16 cellular contexts compared by ENCODE assay signal in genomic region chr9:70263421-70263820, GRCh38. TPM values are rescaled to one million over a fixed set of nuclear protein-coding genes. Genes with fewer than 3 reads are reported as not detected.
DNase-seq lines count a peak whose midpoint lies in the region; ATAC-seq and TF ChIP-seq lines count a peak whose summit lies in the region.
"Had no signal": no experiment of that assay in that cellular context is flagged by ENCODE, and none has a peak within 500 bp of the region (broad histone marks: within the 10 kb centered on the region; RNA-seq: fewer than 3 reads in every experiment).

No MANE protein-coding gene starts in this region.

- peak overlapping the region; percentile 89 for H3K4me2 ChIP-seq in smooth muscle cell

- TF ChIP-seq CTCF in heart left ventricle (IDR thresholded peaks at IDR 0.05) (no peak), smooth muscle cell (IDR thresholded peaks at IDR 0.05; ENCODE audit: borderline replicate concordance, insufficient read depth, poor library complexity, severe bottlenecking) (no peak)

- H3K36me3 ChIP-seq in heart left ventricle (peaks cover 0 to 61% (median 46%) of the 10 kb centered on the region in 9 donors), smooth muscle cell (ENCODE audit: low read depth) (peaks cover 29% of the 10 kb centered on the region)

- 47 to 58% (median 53%) methylated on average over 1 of the region's 1 CpG for WGBS in heart left ventricle, 4 donors
- WGBS in smooth muscle cell (ENCODE audit: low lambda C conversion rate): 4% methylated on average over 1 of the region's 1 CpG

- H4K20me1 ChIP-seq in smooth muscle cell (ENCODE audit: low read depth): peaks cover 95% of the 10 kb centered on the region

- H3K27me3 ChIP-seq in heart left ventricle (no peaks in the 10 kb centered on the region), smooth muscle cell (ENCODE audit: low read depth) (no peaks in the 10 kb centered on the region)
- H3K27me3 ChIP-seq: transverse colon had no signal

- peaks cover 93% of the 10 kb centered on the region for H3K36me3 Mint-ChIP-seq in activated T-helper 17 cell treated with anti-CD3 and anti-CD28 coated beads, Interleukin-2, amount 50 U/mL, for 72 hours (ENCODE audit: low read depth)

- H3K27me3 Mint-ChIP-seq in activated T-helper 17 cell treated with anti-CD3 and anti-CD28 coated beads, Interleukin-2, amount 50 U/mL, for 72 hours: no peaks in the 10 kb centered on the region

- no peak for TF ChIP-seq POLR2A in heart left ventricle (IDR thresholded peaks at IDR 0.05)

- peaks cover 96% of the 10 kb centered on the region for H3K79me2 ChIP-seq in smooth muscle cell (ENCODE audit: low read depth)

- H3K9me3 ChIP-seq in heart left ventricle (no peaks in the 10 kb centered on the region), smooth muscle cell (replicated peaks; ENCODE audit: low read depth) (no peaks in the 10 kb centered on the region)
- H3K9me3 ChIP-seq: transverse colon had no signal

- peak overlapping the region; percentile 48 for H3K9ac ChIP-seq in smooth muscle cell (ENCODE audit: low read depth)

- no peaks in the 10 kb centered on the region for H3F3A ChIP-seq in smooth muscle cell (ENCODE audit: low read depth)

- peaks cover 38% of the 10 kb centered on the region for H3K4me1 Mint-ChIP-seq in activated T-helper 17 cell treated with anti-CD3 and anti-CD28 coated beads, Interleukin-2, amount 50 U/mL, for 72 hours

- H3K27ac Mint-ChIP-seq in activated T-helper 17 cell treated with anti-CD3 and anti-CD28 coated beads, Interleukin-2, amount 50 U/mL, for 72 hours: no peak overlapping the region

- DNase-seq in heart left ventricle (no peak), Right ventricle myocardium superior (no peak), foreskin melanocyte (peak; percentile 17), smooth muscle cell (lab: John Stamatoyannopoulos, UW; ENCODE audit: unreplicated experiment) (no peak), GM03348 (ENCODE audit: low spot score) (no peak), HUDEP-2 (lab: John Stamatoyannopoulos, UW; ENCODE audit: unreplicated experiment in 76 of 76) (no peak)
- DNase-seq: activated T-cell treated with anti-CD3 and anti-CD28 coated beads for 4 hours; amygdala; effector memory CD4-positive, alpha-beta T cell; mesendoderm; NCI-H1417 treated with DMSO at 0.1 percent for 48 hours; NCI-H446 treated with DMSO at 0.1 percent for 48 hours; occipital lobe; transverse colon had no signal

- H3K4me1 ChIP-seq in heart left ventricle (peaks cover 0 to 56% (median 40%) of the 10 kb centered on the region in 12 donors), smooth muscle cell (ENCODE audit: low read depth) (peaks cover 42% of the 10 kb centered on the region)

- H3K9me3 Mint-ChIP-seq in activated T-helper 17 cell treated with anti-CD3 and anti-CD28 coated beads, Interleukin-2, amount 50 U/mL, for 72 hours: no peaks in the 10 kb centered on the region

- peak overlapping the region in 10 of 12 donors; percentile 10 to 60 (median 46) for H3K27ac ChIP-seq in heart left ventricle
- H3K27ac ChIP-seq in smooth muscle cell (ENCODE audit: low read depth): peak overlapping the region; percentile 100

- intact Hi-C loops in heart left ventricle (cut with DNase I) (loop anchor here in 3 of 10 donors (5.0 to 10.0 kb wide), 3 partner anchors 151 to 509 kb away; partner anchors contain the start of gene KLF9 (in 2 of the 3)), Right ventricle myocardium superior (cut with DNase I) (no loop called here)

- H3K4me3 ChIP-seq in heart left ventricle (no peak overlapping the region), smooth muscle cell (peak overlapping the region; percentile 32)
- H3K4me3 ChIP-seq: transverse colon had no signal

- ATAC-seq in heart left ventricle: peak; percentile 45 to 56 (median 48)
- ATAC-seq in Right ventricle myocardium superior (ENCODE audit: poor library complexity): no peak
- no peak for ATAC-seq in activated T-helper 17 cell treated with anti-CD3 and anti-CD28 coated beads, Interleukin-2, amount 50 U/mL, for 72 hours (replicated peaks)
- no peak for ATAC-seq in HG02840 (IDR thresholded peaks at IDR 0.05; ENCODE audit: low FRiP score, unreplicated experiment)

- peak overlapping the region; percentile 85 for H3K4me3 Mint-ChIP-seq in activated T-helper 17 cell treated with anti-CD3 and anti-CD28 coated beads, Interleukin-2, amount 50 U/mL, for 72 hours

- H2AFZ ChIP-seq in smooth muscle cell (ENCODE audit: low read depth): no peak overlapping the region

RNA-seq across cellular contexts. Expression of gene SMC5, which starts 4.6 kb away (rescaled TPM):
- total RNA-seq in heart left ventricle: 10 to 100 TPM in 7 of 9 donors, 1 to 10 TPM in 2; 8.4 to 14.6 (median 11.4) TPM
- 10 to 100 TPM in 1 of 2 donors, 1 to 10 TPM in 1; 6.8 to 11.0 TPM for polyA plus RNA-seq in heart left ventricle
- total RNA-seq in Right ventricle myocardium superior: 10.0 TPM
- total RNA-seq in activated T-helper 17 cell treated with anti-CD3 and anti-CD28 coated beads, Interleukin-2, amount 50 U/mL, for 72 hours: 10 to 100 TPM; 42.2 to 49.3 TPM
- 81.4 and 95.2 TPM in 2 replicates for total RNA-seq in smooth muscle cell
- 31.2 and 36.1 TPM in 2 replicates for polyA plus RNA-seq in smooth muscle cell

Comparison
In these comparisons a context has a peak if more than half of its experiments do, and no peak if none do; other contexts are left out.
1. ATAC-seq: peak in heart left ventricle (4 of 4); none in Right ventricle myocardium superior (single experiment), activated T-helper 17 cell treated with anti-CD3 and anti-CD28 coated beads, Interleukin-2, amount 50 U/mL, for 72 hours (single experiment) and HG02840 (single experiment).